Comparison of ENCODE assay signal across 9 cellular contexts in genomic region chr13:67736646-67737420, GRCh38.
DNase-seq lines count a peak whose midpoint lies in the region; ATAC-seq and TF ChIP-seq lines count a peak whose summit lies in the region.
"Had no signal": no experiment of that assay in that cellular context is flagged by ENCODE, and none has a peak within 500 bp of the region (broad histone marks: within the 10 kb centered on the region; RNA-seq: fewer than 3 reads in every experiment).

No MANE protein-coding gene starts in this region.

- H3K36me3 ChIP-seq in DND-41 (ENCODE audit: insufficient read depth, low read length) (no peaks in the 10 kb centered on the region), HUES64 (ENCODE audit: insufficient read depth, low read length) (no peaks in the 10 kb centered on the region)

- ATAC-seq in DND-41 (ENCODE audit: insufficient read depth, low read depth) (no peak), HG03520 (IDR thresholded peaks at IDR 0.05; ENCODE audit: unreplicated experiment) (no peak)

- TF ChIP-seq CTCF in DND-41 (IDR thresholded peaks at IDR 0.05; ENCODE audit: borderline replicate concordance, extremely low read depth, low read length, poor library complexity, severe bottlenecking) (peak; percentile 20), GM10266 (IDR thresholded peaks at IDR 0.05; ENCODE audit: control insufficient read depth, insufficient read depth, low read depth, missing control alignments) (no peak)

- H3K4me3 ChIP-seq in DND-41 (ENCODE audit: low read depth in 1 of 2, low read length in 2 of 2) (no peak overlapping the region), HUES64 (ENCODE audit: low read length) (no peak overlapping the region)

- 3% methylated on average over 2 of the region's 4 CpGs for WGBS in HUES64

- no peak overlapping the region for H2AFZ ChIP-seq in DND-41 (ENCODE audit: low read depth, low read length)

- no peaks in the 10 kb centered on the region for H3K79me2 ChIP-seq in DND-41 (ENCODE audit: insufficient read depth, low read length)

- H4K20me1 ChIP-seq in DND-41 (ENCODE audit: insufficient read depth, low read length) = no peaks in the 10 kb centered on the region

- H3K9ac ChIP-seq in DND-41 (ENCODE audit: low read depth, low read length) = no peak overlapping the region
- peak overlapping the region; percentile 6; the same call in 1 of the 2 replicates for H3K9ac ChIP-seq in HUES64 (ENCODE audit: low read depth, low read length)

- H3K9me3 ChIP-seq in DND-41 (ENCODE audit: insufficient read depth, low read length, severe bottlenecking) (no peaks in the 10 kb centered on the region), HUES64 (ENCODE audit: insufficient read depth, low read depth, low read length) (no peaks in the 10 kb centered on the region)

- no peak overlapping the region for H3K27ac ChIP-seq in DND-41 (ENCODE audit: low read length)
- H3K27ac ChIP-seq in HUES64 (ENCODE audit: low read depth, low read length) = peak overlapping the region; percentile 84

- H3K4me1 ChIP-seq in DND-41 (ENCODE audit: insufficient read depth, low read length) (no peaks in the 10 kb centered on the region), HUES64 (ENCODE audit: insufficient read depth, low read length) (peaks cover 54% of the 10 kb centered on the region)

- DNase-seq in DND-41 (no peak), brain pericyte (ENCODE audit: low read depth, low spot score) (peak; percentile 78), midbrain (lab: John Stamatoyannopoulos, UW) (peak; percentile 39), GM10266 (ENCODE audit: extremely low spot score) (no peak), T1000 (lab: John Stamatoyannopoulos, UW) (no peak), HuH-7.5 (ENCODE audit: low spot score) (no peak)
- DNase-seq: Right ventricle myocardium superior had no signal

- no peak overlapping the region for H3K4me2 ChIP-seq in DND-41 (ENCODE audit: insufficient read depth, low read length)

- H3K27me3 ChIP-seq in DND-41 (ENCODE audit: insufficient read depth, low read length, poor library complexity) (no peaks in the 10 kb centered on the region), HUES64 (ENCODE audit: insufficient read depth, low read length) (no peaks in the 10 kb centered on the region)

Comparison
In these comparisons a context has a peak if more than half of its experiments do, and no peak if none do; other contexts are left out.
1. DNase-seq: peak in brain pericyte (single experiment) and midbrain (single experiment); none in DND-41 (single experiment), GM10266 (single experiment), T1000 (single experiment) and HuH-7.5 (single experiment).